In the genomic region with DNA sequence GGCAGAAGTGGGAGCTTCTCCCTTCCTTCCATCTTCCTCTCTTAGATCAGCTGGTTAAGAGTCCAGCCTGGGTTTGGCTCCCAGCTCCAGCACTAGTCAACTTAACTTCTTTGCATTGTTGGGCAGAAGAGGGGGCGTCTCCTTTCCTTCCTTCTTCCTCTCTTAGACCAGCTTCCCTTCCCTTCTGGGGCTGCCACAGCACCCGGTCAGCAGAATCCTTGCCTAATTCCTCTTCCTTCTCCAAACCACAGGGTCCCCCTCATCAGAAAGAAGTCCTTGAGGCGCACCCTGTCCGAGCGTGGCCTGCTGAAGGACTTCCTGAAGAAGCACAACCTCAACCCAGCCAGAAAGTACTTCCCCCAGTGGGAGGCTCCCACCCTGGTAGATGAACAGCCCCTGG, we compare ENCODE assay signal across 8 cellular contexts. TPM values are rescaled to one million over a fixed set of nuclear protein-coding genes. Genes with fewer than 3 reads are reported as not detected.
"Had no signal": no experiment of that assay in that cellular context is flagged by ENCODE, and none has a peak within 500 bp of the region (broad histone marks: within the 10 kb centered on the region; RNA-seq: fewer than 3 reads in every experiment).

No MANE protein-coding gene starts in this region.

RNA-seq across cellular contexts. Expression of a gene that starts 0.5 kb away (rescaled TPM):
- total RNA-seq: HepG2, HT1080, IMR-90, NCI-H460, PC-9, Peyer's patch, RPMI7951, SK-MEL-5 had no signal

RNA-seq across cellular contexts. Expression of a gene that starts 18.3 kb away (rescaled TPM):
- total RNA-seq: HepG2, HT1080, IMR-90, NCI-H460, PC-9, Peyer's patch, RPMI7951, SK-MEL-5 had no signal

RNA-seq across cellular contexts. Expression of a gene that starts 19.4 kb away (rescaled TPM):
- total RNA-seq: HepG2, HT1080, NCI-H460, PC-9, Peyer's patch, RPMI7951, SK-MEL-5 had no signal
